In genomic region chr17:41992576-41992975, GRCh38 we compare ENCODE assay signal across 20 cellular contexts. TPM values are rescaled to one million over a fixed set of nuclear protein-coding genes. Genes with fewer than 3 reads are reported as not detected.
A peak's percentile ranks its signal among the peaks of the same experiment; 100 is the strongest.
DNase-seq lines count a peak whose midpoint lies in the region; ATAC-seq lines count a peak whose summit lies in the region.
"Had no signal": no experiment of that assay in that cellular context is flagged by ENCODE, and none has a peak within 500 bp of the region (broad histone marks: within the 10 kb centered on the region; RNA-seq: fewer than 3 reads in every experiment).

No MANE protein-coding gene starts in this region.

- DNase-seq in Ammon's horn (ENCODE audit: low spot score) (peak; percentile 88), SJCRH30 (peak; percentile 90 to 95), globus pallidus (ENCODE audit: low spot score) (peak; percentile 97), pons (ENCODE audit: low spot score) (peak; percentile 96), GOT3 (lab: John Stamatoyannopoulos, UW) (no peak)
- DNase-seq: ACHN; activated CD4-positive, CD25-positive, alpha-beta regulatory T cell treated with anti-CD3 and anti-CD28 coated beads, Interleukin-2, amount 50 U/mL, for 72 hours; activated CD8-positive, alpha-beta memory T cell treated with anti-CD3 and anti-CD28 coated beads for 24 hours; CD4-positive, CD25-positive, alpha-beta regulatory T cell; DMS53; kidney glomerular epithelial cell; NCI-H146; NCI-H774; PC-9; T-helper 9 cell; thyroid gland had no signal

- peak overlapping the region; percentile 91 for H3K27ac ChIP-seq in SJCRH30
- H3K27ac ChIP-seq: PC-9, SK-N-MC, thyroid gland had no signal

- H3K4me1 ChIP-seq in SJCRH30, result peaks cover 23% of the 10 kb centered on the region
- H3K4me1 ChIP-seq: thyroid gland had no signal

- H3K9me3 ChIP-seq in SJCRH30 (replicated peaks), result no peaks in the 10 kb centered on the region
- H3K9me3 ChIP-seq: thyroid gland had no signal

- peaks cover 76% of the 10 kb centered on the region for H3K36me3 ChIP-seq in SJCRH30

- H3K4me3 ChIP-seq in SJCRH30, result no peak overlapping the region
- H3K4me3 ChIP-seq: PC-9, SK-N-MC, thyroid gland had no signal

- no peak for ATAC-seq in HG02884 (IDR thresholded peaks at IDR 0.05; ENCODE audit: unreplicated experiment)
- ATAC-seq in HG03097 (IDR thresholded peaks at IDR 0.05; ENCODE audit: low FRiP score, unreplicated experiment), result no peak
- no peak for ATAC-seq in GM18511 (IDR thresholded peaks at IDR 0.05; ENCODE audit: unreplicated experiment)

- no peaks in the 10 kb centered on the region for H3K27me3 ChIP-seq in SJCRH30
- H3K27me3 ChIP-seq: thyroid gland had no signal

RNA-seq across cellular contexts. Expression of gene DNAJC7, which starts 24.7 kb away (rescaled TPM):
- total RNA-seq in SJCRH30 (2014; rRNA removed; shearing (Covaris generic)), result 103 and 104 TPM in 2 replicates

RNA-seq across cellular contexts. Expression of gene CNP, which starts 26.0 kb away (rescaled TPM):
- total RNA-seq in SJCRH30 (2014; rRNA removed; shearing (Covaris generic)), result 101 and 105 TPM in 2 replicates

RNA-seq across cellular contexts. Expression of gene NKIRAS2, which starts 27.3 kb away (rescaled TPM):
- total RNA-seq in SJCRH30 (2014; rRNA removed; shearing (Covaris generic)), result 80.3 and 81.6 TPM in 2 replicates

RNA-seq across cellular contexts. Expression of gene C17orf113, which starts 57.8 kb away (rescaled TPM):
- 0.18 and 0.49 TPM in 2 replicates for total RNA-seq in SJCRH30 (2014; rRNA removed; shearing (Covaris generic))
